Comparison of ENCODE assay signal across 1 cellular context in the genomic region with DNA sequence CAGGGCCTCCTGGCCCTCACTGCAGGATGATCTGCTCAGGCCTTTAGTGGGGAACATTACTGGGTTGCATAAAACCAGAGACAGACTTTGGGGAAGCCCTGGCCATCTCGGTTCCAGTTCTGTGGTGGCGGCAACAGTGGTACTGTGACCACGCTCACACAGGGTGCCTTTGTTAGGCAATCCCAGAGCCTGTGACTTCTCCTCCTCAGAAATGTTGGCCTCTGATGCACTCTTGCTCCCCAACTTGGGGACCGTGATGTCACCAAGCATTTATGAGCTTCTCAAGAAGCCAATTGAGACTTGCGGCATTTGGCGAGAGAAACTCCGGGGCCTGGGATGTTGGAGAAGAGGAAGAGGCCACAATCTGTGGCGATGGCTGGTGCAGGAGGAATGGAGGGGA.
TF ChIP-seq lines count a peak whose summit lies in the region.

No MANE protein-coding gene starts in this region.

TF ChIP-seq in liver, 16 proteins besides CTCF, POLR2A, EP300 and RAD21 (continued from another document):
- TF ChIP-seq, protein P1, sequence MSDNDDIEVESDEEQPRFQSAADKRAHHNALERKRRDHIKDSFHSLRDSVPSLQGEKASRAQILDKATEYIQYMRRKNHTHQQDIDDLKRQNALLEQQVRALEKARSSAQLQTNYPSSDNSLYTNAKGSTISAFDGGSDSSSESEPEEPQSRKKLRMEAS (IDR thresholded peaks at IDR 0.05), result no peak
- TF ChIP-seq HNF4G (IDR thresholded peaks at IDR 0.05), result no peak
- no peak for TF ChIP-seq YY1 (IDR thresholded peaks at IDR 0.05)
- no peak for TF ChIP-seq HNF4A (conservative IDR thresholded peaks at IDR 0.05)
- no peak for TF ChIP-seq RXRA (IDR thresholded peaks at IDR 0.05)
- no peak for TF ChIP-seq EGR1 (IDR thresholded peaks at IDR 0.05; ENCODE audit: low read depth in 2 of 2)
